8 cellular contexts compared by ENCODE assay signal in genomic region chr16:53703590-53704444, GRCh38. TPM values are rescaled to one million over a fixed set of nuclear protein-coding genes. Genes with fewer than 3 reads are reported as not detected.
A peak's percentile ranks its signal among the peaks of the same experiment; 100 is the strongest.
DNase-seq lines count a peak whose midpoint lies in the region; ATAC-seq, FAIRE-seq and TF ChIP-seq lines count a peak whose summit lies in the region.

FTO (plus strand) TSS chr16:53704156.
RPGRIP1L (minus strand) TSS chr16:53703859; CDS start chr16:53700723, 3,136 bp downstream.

- H3K9me3 ChIP-seq in KOPT-K1 (ENCODE audit: insufficient read depth, low read length, poor library complexity, severe bottlenecking) (no peaks in the 10 kb centered on the region), fibroblast of lung (ENCODE audit: control insufficient read depth, insufficient read depth, low read depth, low read length) (no peaks in the 10 kb centered on the region)
- H3K9me3 ChIP-seq in naive thymus-derived CD4-positive, alpha-beta T cell (ENCODE audit: control insufficient read depth in 2 of 3, low read length in 3 of 3) = no peaks in the 10 kb centered on the region

- FAIRE-seq in RCC 7860 (lab: Jason Lieb, UNC) = peak; percentile 88

- H3K36me3 Mint-ChIP-seq in activated T-helper 1 cell treated with anti-CD3 and anti-CD28 coated beads, Interleukin-12 subunit alpha, Interleukin-12 subunit beta, Interleukin-2, Interleukin-4 antibody, amounts not matched to agents 30 ng/mL and 10 ng/mL and 1 ng/mL, durations not matched to agents 14 hours and 24 hours and 36 hours (ENCODE audit: low read depth) = peaks cover 7% of the 10 kb centered on the region
- peaks cover 0 to 25% (median 12%) of the 10 kb centered on the region in 5 donors for H3K36me3 Mint-ChIP-seq in naive thymus-derived CD4-positive, alpha-beta T cell
- H3K36me3 Mint-ChIP-seq in stimulated activated naive B cell treated with anti-CD40 and anti-IgM and Interleukin-4, amounts not matched to agents 10 μg/mL and 1 μg/mL and 100 μg/mL, for 72 hours = peaks cover 6 to 15% of the 10 kb centered on the region in 2 donors

- H3K4me3 Mint-ChIP-seq in activated T-helper 1 cell treated with anti-CD3 and anti-CD28 coated beads, Interleukin-12 subunit alpha, Interleukin-12 subunit beta, Interleukin-2, Interleukin-4 antibody, amounts not matched to agents 30 ng/mL and 10 ng/mL and 1 ng/mL, durations not matched to agents 14 hours and 24 hours and 36 hours = peak within 1 kb of the TSS; percentile 96
- peak within 1 kb of the TSS; percentile 85 to 100 (median 98) for H3K4me3 Mint-ChIP-seq in naive thymus-derived CD4-positive, alpha-beta T cell
- H3K4me3 Mint-ChIP-seq in stimulated activated naive B cell treated with anti-CD40 and anti-IgM and Interleukin-4, amounts not matched to agents 10 μg/mL and 1 μg/mL and 100 μg/mL, for 72 hours = peak within 1 kb of the TSS; percentile 95

- intact Hi-C loops in activated T-helper 1 cell treated with anti-CD3 and anti-CD28 coated beads, Interleukin-12 subunit alpha, Interleukin-12 subunit beta, Interleukin-2, Interleukin-4 antibody, amounts not matched to agents 30 ng/mL and 10 ng/mL and 1 ng/mL, durations not matched to agents 14 hours and 24 hours and 36 hours (cut with micrococcal nuclease) = loop anchor here (1.0 to 5.0 kb wide), 11 partner anchors 41 to 1225 kb away; partner anchors contain the start of genes AKTIP and RBL2
- intact Hi-C loops in naive thymus-derived CD4-positive, alpha-beta T cell (cut with micrococcal nuclease) = loop anchor here (1.0 to 10.0 kb wide), 9 partner anchors 119 to 1225 kb away; partner anchors contain the start of genes AKTIP (in 2 of the 2), RBL2 (in 2 of the 2), CHD9 (in 1 of the 2) and CHD9NB (in 1 of the 2)

- peak within 1 kb of the TSS; percentile 66 for H2AFZ ChIP-seq in fibroblast of lung (ENCODE audit: low read length)

- peak; percentile 98 for ATAC-seq in GM21786 (IDR thresholded peaks at IDR 0.05; ENCODE audit: unreplicated experiment)
- ATAC-seq in naive thymus-derived CD4-positive, alpha-beta T cell = peak; percentile 95
- ATAC-seq in stimulated activated naive B cell treated with anti-CD40 and anti-IgM and Interleukin-4, amounts not matched to agents 10 μg/mL and 1 μg/mL and 100 μg/mL, for 72 hours (replicated peaks) = peak; percentile 96 to 98

- H3K4me3 ChIP-seq in fibroblast of lung (replicated peaks in 1 of 4; ENCODE audit: control extremely low read depth in 1 of 4, insufficient read depth in 1 of 4, low read depth in 3 of 4, low read length in 4 of 4) = peak within 1 kb of the TSS; percentile 64 to 97 (median 84)
- peak within 1 kb of the TSS; percentile 78 for H3K4me3 ChIP-seq in naive thymus-derived CD4-positive, alpha-beta T cell (ENCODE audit: low read length)

- H4K20me1 ChIP-seq in fibroblast of lung (ENCODE audit: control insufficient read depth, extremely low read depth, insufficient read depth, low read length) = no peaks in the 10 kb centered on the region

- H3K4me1 ChIP-seq in fibroblast of lung (ENCODE audit: control insufficient read depth, extremely low read depth, insufficient read depth, low read length) = no peaks in the 10 kb centered on the region
- H3K4me1 ChIP-seq in naive thymus-derived CD4-positive, alpha-beta T cell (ENCODE audit: control insufficient read depth in 2 of 2, insufficient read depth in 2 of 2, low read length in 2 of 2) = peaks cover 15 to 16% of the 10 kb centered on the region in 2 donors

- H3K4me1 Mint-ChIP-seq in activated T-helper 1 cell treated with anti-CD3 and anti-CD28 coated beads, Interleukin-12 subunit alpha, Interleukin-12 subunit beta, Interleukin-2, Interleukin-4 antibody, amounts not matched to agents 30 ng/mL and 10 ng/mL and 1 ng/mL, durations not matched to agents 14 hours and 24 hours and 36 hours (ENCODE audit: low read depth) = peaks cover 36% of the 10 kb centered on the region
- H3K4me1 Mint-ChIP-seq in naive thymus-derived CD4-positive, alpha-beta T cell = peaks cover 17 to 48% (median 42%) of the 10 kb centered on the region in 7 donors
- H3K4me1 Mint-ChIP-seq in stimulated activated naive B cell treated with anti-CD40 and anti-IgM and Interleukin-4, amounts not matched to agents 10 μg/mL and 1 μg/mL and 100 μg/mL, for 72 hours = peaks cover 18 to 24% of the 10 kb centered on the region in 2 donors

- no peak for TF ChIP-seq CTCF in fibroblast of lung (conservative IDR thresholded peaks at IDR 0.05 in 1 of 2, IDR thresholded peaks at IDR 0.05 in 1 of 2; ENCODE audit: low read depth in 1 of 2, low read length in 2 of 2)

- H3K9ac ChIP-seq in fibroblast of lung (ENCODE audit: insufficient read depth, low read length) = peak within 1 kb of the TSS; percentile 67

- H3K4me2 ChIP-seq in fibroblast of lung (ENCODE audit: extremely low read depth, insufficient read depth, low read length) = peak within 1 kb of the TSS; percentile 88

- H3K36me3 ChIP-seq in KOPT-K1 (ENCODE audit: insufficient read depth, low read length) (no peaks in the 10 kb centered on the region; the same call in 1 of the 2 replicates), fibroblast of lung (ENCODE audit: control insufficient read depth, insufficient read depth, low read length) (no peaks in the 10 kb centered on the region)
- H3K36me3 ChIP-seq in naive thymus-derived CD4-positive, alpha-beta T cell (ENCODE audit: control insufficient read depth in 2 of 3, insufficient read depth in 3 of 3, low read length in 3 of 3) = no peaks in the 10 kb centered on the region

- H3K27me3 ChIP-seq in fibroblast of lung (ENCODE audit: control insufficient read depth, insufficient read depth, low read length) = no peaks in the 10 kb centered on the region
- no peaks in the 10 kb centered on the region for H3K27me3 ChIP-seq in naive thymus-derived CD4-positive, alpha-beta T cell (ENCODE audit: control insufficient read depth in 2 of 2, insufficient read depth in 2 of 2, low read length in 2 of 2)

- no peaks in the 10 kb centered on the region for H3K9me3 Mint-ChIP-seq in activated T-helper 1 cell treated with anti-CD3 and anti-CD28 coated beads, Interleukin-12 subunit alpha, Interleukin-12 subunit beta, Interleukin-2, Interleukin-4 antibody, amounts not matched to agents 30 ng/mL and 10 ng/mL and 1 ng/mL, durations not matched to agents 14 hours and 24 hours and 36 hours
- H3K9me3 Mint-ChIP-seq in naive thymus-derived CD4-positive, alpha-beta T cell = no peaks in the 10 kb centered on the region
- H3K9me3 Mint-ChIP-seq in stimulated activated naive B cell treated with anti-CD40 and anti-IgM and Interleukin-4, amounts not matched to agents 10 μg/mL and 1 μg/mL and 100 μg/mL, for 72 hours = no peaks in the 10 kb centered on the region

- H3K79me2 ChIP-seq in fibroblast of lung (ENCODE audit: control insufficient read depth, insufficient read depth, low read length) = peaks cover 33% of the 10 kb centered on the region

- CTCF ChIA-PET in naive thymus-derived CD4-positive, alpha-beta T cell (lab: Charles Lee) = interaction anchor here (0.9 kb wide), 1 partner anchor 9 kb away, joined by 3 read pairs; no protein-coding TSS in a partner anchor

- peak; percentile 85 for DNase-seq in DMS79 treated with DMSO at 0.1 percent for 48 hours (lab: John Stamatoyannopoulos, UW)
- DNase-seq in RCC 7860 (ENCODE audit: low spot score) = peak; percentile 98
- peak; percentile 96 for DNase-seq in activated T-helper 1 cell treated with anti-CD3 and anti-CD28 coated beads, Interleukin-12 subunit alpha, Interleukin-12 subunit beta, Interleukin-2, Interleukin-4 antibody, amounts not matched to agents 30 ng/mL and 10 ng/mL and 1 ng/mL, durations not matched to agents 14 hours and 24 hours and 36 hours (ENCODE audit: low spot score)
- DNase-seq in fibroblast of lung (ENCODE audit: low read depth in 2 of 2) = peak; percentile 98 to 99
- DNase-seq in naive thymus-derived CD4-positive, alpha-beta T cell = peak; percentile 85 to 97 (median 93)
- peak; percentile 99 for DNase-seq in stimulated activated naive B cell treated with anti-CD40 and anti-IgM and Interleukin-4, amounts not matched to agents 10 μg/mL and 1 μg/mL and 100 μg/mL, for 72 hours

- H3K27ac Mint-ChIP-seq in activated T-helper 1 cell treated with anti-CD3 and anti-CD28 coated beads, Interleukin-12 subunit alpha, Interleukin-12 subunit beta, Interleukin-2, Interleukin-4 antibody, amounts not matched to agents 30 ng/mL and 10 ng/mL and 1 ng/mL, durations not matched to agents 14 hours and 24 hours and 36 hours = peak within 1 kb of the TSS; percentile 91
- H3K27ac Mint-ChIP-seq in naive thymus-derived CD4-positive, alpha-beta T cell = peak within 1 kb of the TSS; percentile 90 to 99 (median 95)
- peak within 1 kb of the TSS; percentile 98 for H3K27ac Mint-ChIP-seq in stimulated activated naive B cell treated with anti-CD40 and anti-IgM and Interleukin-4, amounts not matched to agents 10 μg/mL and 1 μg/mL and 100 μg/mL, for 72 hours

- peak within 1 kb of the TSS; percentile 63 for H3K27ac ChIP-seq in KOPT-K1 (ENCODE audit: low read depth, low read length, poor library complexity, severe bottlenecking)
- H3K27ac ChIP-seq in fibroblast of lung (ENCODE audit: insufficient read depth, low read length) = peak within 1 kb of the TSS; percentile 71
- H3K27ac ChIP-seq in naive thymus-derived CD4-positive, alpha-beta T cell (ENCODE audit: low read depth, low read length) = peak within 1 kb of the TSS; percentile 66

- POLR2A ChIA-PET in naive thymus-derived CD4-positive, alpha-beta T cell (lab: Charles Lee) = interaction anchor here (0.7 to 0.8 kb wide), 2 partner anchors 12 kb away, joined by 3 to 4 read pairs; no protein-coding TSS in a partner anchor

- no peaks in the 10 kb centered on the region for H3K27me3 Mint-ChIP-seq in activated T-helper 1 cell treated with anti-CD3 and anti-CD28 coated beads, Interleukin-12 subunit alpha, Interleukin-12 subunit beta, Interleukin-2, Interleukin-4 antibody, amounts not matched to agents 30 ng/mL and 10 ng/mL and 1 ng/mL, durations not matched to agents 14 hours and 24 hours and 36 hours (ENCODE audit: insufficient read depth)
- no peaks in the 10 kb centered on the region for H3K27me3 Mint-ChIP-seq in naive thymus-derived CD4-positive, alpha-beta T cell
- no peaks in the 10 kb centered on the region for H3K27me3 Mint-ChIP-seq in stimulated activated naive B cell treated with anti-CD40 and anti-IgM and Interleukin-4, amounts not matched to agents 10 μg/mL and 1 μg/mL and 100 μg/mL, for 72 hours

RNA-seq across cellular contexts. Expression of gene FTO, which starts in this region (rescaled TPM):
- total RNA-seq in activated T-helper 1 cell treated with anti-CD3 and anti-CD28 coated beads, Interleukin-12 subunit alpha, Interleukin-12 subunit beta, Interleukin-2, Interleukin-4 antibody, amounts not matched to agents 30 ng/mL and 10 ng/mL and 1 ng/mL, durations not matched to agents 14 hours and 24 hours and 36 hours = 56.4 and 63.0 TPM in 2 replicates
- 42.9 and 61.1 TPM in 2 replicates for total RNA-seq in fibroblast of lung
- polyA plus RNA-seq in fibroblast of lung = 97.6 and 117 TPM in 2 replicates
- 55.2 and 62.3 TPM in 2 replicates for polyA plus RNA-seq in fibroblast of lung (2012)
- 84.1 and 89.2 TPM in 2 replicates for polyA minus RNA-seq in fibroblast of lung (ENCODE audit: low replicate concordance)
- 10 to 100 TPM; 47.2 to 63.5 (median 57.9) TPM for total RNA-seq in naive thymus-derived CD4-positive, alpha-beta T cell
- polyA plus RNA-seq in naive thymus-derived CD4-positive, alpha-beta T cell = 100 to 1,000 TPM in 1 of 2 donors, 10 to 100 TPM in 1; 99.9 to 104 TPM

RNA-seq across cellular contexts. Expression of gene RPGRIP1L, which starts in this region (rescaled TPM):
- 9.3 and 10.9 TPM in 2 replicates for total RNA-seq in activated T-helper 1 cell treated with anti-CD3 and anti-CD28 coated beads, Interleukin-12 subunit alpha, Interleukin-12 subunit beta, Interleukin-2, Interleukin-4 antibody, amounts not matched to agents 30 ng/mL and 10 ng/mL and 1 ng/mL, durations not matched to agents 14 hours and 24 hours and 36 hours
- total RNA-seq in fibroblast of lung = 6.9 and 7.4 TPM in 2 replicates
- polyA plus RNA-seq in fibroblast of lung = 10.3 and 13.0 TPM in 2 replicates
- 7.3 and 9.0 TPM in 2 replicates for polyA plus RNA-seq in fibroblast of lung (2012)
- 0.75 and 1.8 TPM in 2 replicates for polyA minus RNA-seq in fibroblast of lung (ENCODE audit: low replicate concordance)
- 1 to 10 TPM; 2.0 to 6.1 (median 3.6) TPM for total RNA-seq in naive thymus-derived CD4-positive, alpha-beta T cell
- polyA plus RNA-seq in naive thymus-derived CD4-positive, alpha-beta T cell = 1 to 10 TPM; 1.8 to 3.4 TPM

Comparison
In these comparisons a context has a peak if more than half of its experiments do, and no peak if none do; other contexts are left out.
1. Peak in every context shown above with its lines: DNase-seq, ATAC-seq, H3K4me3 ChIP-seq and H3K27ac ChIP-seq.